Comparison of ENCODE assay signal across 2 cellular contexts in genomic region chr17:35865412-35866355, GRCh38.
TF ChIP-seq lines count a peak whose summit lies in the region.

No MANE protein-coding gene starts in this region.

TF ChIP-seq in HepG2, 621 proteins besides CTCF, POLR2A, EP300 and RAD21:
- TF ChIP-seq SOX13 (IDR thresholded peaks at IDR 0.05) (no peak), SOX13 (CRISPR knock-in tag; conservative IDR thresholded peaks at IDR 0.05 in 1 of 2, IDR thresholded peaks at IDR 0.05 in 1 of 2) (peak in 1 of 2 experiments; percentile 69; a peak in 2 of 4 replicates), HHEX (CRISPR knock-in tag; IDR thresholded peaks at IDR 0.05) (peak; percentile 64; the same call in 1 of the 2 replicates), PAXIP1 (CRISPR knock-in tag; conservative IDR thresholded peaks at IDR 0.05) (peak; percentile 46; the same call in 1 of the 2 replicates), SOX6 (IDR thresholded peaks at IDR 0.05) (no peak), SOX6 (CRISPR knock-in tag; IDR thresholded peaks at IDR 0.05) (peak; percentile 72), RARA (CRISPR knock-in tag; IDR thresholded peaks at IDR 0.05) (peak; percentile 34), GATAD2A (CRISPR knock-in tag; IDR thresholded peaks at IDR 0.05) (peak; percentile 54; the same call in 1 of the 2 replicates), FLYWCH1 (CRISPR knock-in tag; IDR thresholded peaks at IDR 0.05) (no peak), NR2F6 (IDR thresholded peaks at IDR 0.05) (peak; percentile 36; the same call in 1 of the 2 replicates), NR2F6 (CRISPR knock-in tag; IDR thresholded peaks at IDR 0.05) (no peak), NPAS2 (CRISPR knock-in tag; IDR thresholded peaks at IDR 0.05; ENCODE audit: borderline replicate concordance) (no peak), CEBPB (IDR thresholded peaks at IDR 0.05; ENCODE audit: borderline replicate concordance, low read depth, low read length) (peak; percentile 64; the same call in 1 of the 2 replicates), SOX5 (CRISPR knock-in tag; IDR thresholded peaks at IDR 0.05; ENCODE audit: borderline replicate concordance) (peak; percentile 49; the same call in 1 of the 2 replicates), RXRB (CRISPR knock-in tag; IDR thresholded peaks at IDR 0.05; ENCODE audit: borderline replicate concordance) (peak; percentile 23; the same call in 1 of the 2 replicates), HNF4G (IDR thresholded peaks at IDR 0.05; ENCODE audit: borderline replicate concordance, low read depth, low read length) (0 out of 2 replicates have a peak, but pooled peaks have one; percentile 8), HNF4G (CRISPR knock-in tag; IDR thresholded peaks at IDR 0.05; ENCODE audit: borderline replicate concordance, low read depth) (no peak), TCF7 (IDR thresholded peaks at IDR 0.05; ENCODE audit: low read depth) (peak; percentile 72), DMAP1 (CRISPR knock-in tag; IDR thresholded peaks at IDR 0.05) (no peak), TCF7L2 (IDR thresholded peaks at IDR 0.05; ENCODE audit: low read depth, low read length) (no peak)
TF ChIP-seq in HepG2: peak in this region for 12.

TF ChIP-seq in endothelial cell of umbilical vein, 7 proteins besides CTCF, POLR2A, EP300 and RAD21:
- TF ChIP-seq MAX (IDR thresholded peaks at IDR 0.05; ENCODE audit: insufficient read depth, insufficient read length), result no peak
- TF ChIP-seq FOS (IDR thresholded peaks at IDR 0.05; ENCODE audit: borderline replicate concordance, insufficient read depth, low read length), result peak; percentile 52
